Comparison of ENCODE assay signal across 16 cellular contexts in the genomic region with DNA sequence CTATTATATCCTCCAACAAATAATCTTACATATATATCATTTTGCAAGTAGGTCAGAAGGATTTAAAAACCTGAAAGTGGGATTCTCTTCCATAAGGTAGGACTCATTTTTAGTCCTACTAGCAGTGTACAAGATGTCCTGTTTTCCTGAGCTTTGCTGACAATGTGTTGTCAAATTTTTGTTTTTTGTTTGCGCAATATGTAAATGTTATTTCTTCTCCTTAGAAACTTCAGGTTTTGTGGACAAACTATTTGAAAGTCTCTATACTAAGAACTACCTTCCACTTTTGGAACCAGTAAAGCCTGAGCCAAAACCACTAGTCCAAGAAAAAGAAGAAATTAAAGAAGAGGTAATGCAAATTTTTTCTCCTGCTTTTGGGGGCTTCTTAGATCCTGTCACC. TPM values are rescaled to one million over a fixed set of nuclear protein-coding genes. Genes with fewer than 3 reads are reported as not detected.
DNase-seq lines count a peak whose midpoint lies in the region; ATAC-seq, FAIRE-seq and TF ChIP-seq lines count a peak whose summit lies in the region.
"Had no signal": no experiment of that assay in that cellular context is flagged by ENCODE, and none has a peak within 500 bp of the region (broad histone marks: within the 10 kb centered on the region; RNA-seq: fewer than 3 reads in every experiment).

No MANE protein-coding gene starts in this region.

- TF ChIP-seq POLR2A in H54 (IDR thresholded peaks at IDR 0.05; ENCODE audit: low read depth, low read length) = no peak

- peaks cover 8% of the 10 kb centered on the region for H3K4me1 Mint-ChIP-seq in activated T-cell treated with anti-CD3 and anti-CD28 coated beads, Interleukin-2, amount 50 U/mL, for 24 hours (ENCODE audit: low read depth)
- peaks cover 6% of the 10 kb centered on the region for H3K4me1 Mint-ChIP-seq in activated T-cell treated with anti-CD3 and anti-CD28 coated beads, Interleukin-2, amount 50 U/mL, for 4 hours (ENCODE audit: low read depth)
- peaks cover 2% of the 10 kb centered on the region for H3K4me1 Mint-ChIP-seq in memory B cell

- no peaks in the 10 kb centered on the region for H3K27me3 Mint-ChIP-seq in activated T-cell treated with anti-CD3 and anti-CD28 coated beads, Interleukin-2, amount 50 U/mL, for 24 hours
- no peaks in the 10 kb centered on the region for H3K27me3 Mint-ChIP-seq in activated T-cell treated with anti-CD3 and anti-CD28 coated beads, Interleukin-2, amount 50 U/mL, for 4 hours (ENCODE audit: low read depth)
- H3K27me3 Mint-ChIP-seq in memory B cell = no peaks in the 10 kb centered on the region

- no peak for ATAC-seq in activated T-cell treated with anti-CD3 and anti-CD28 coated beads, Interleukin-2, amount 50 U/mL, for 4 hours
- ATAC-seq in memory B cell (ENCODE audit: low read depth) = no peak
- ATAC-seq: CD8-positive, alpha-beta T cell had no signal

- no peaks in the 10 kb centered on the region for H3K9me3 Mint-ChIP-seq in activated T-cell treated with anti-CD3 and anti-CD28 coated beads, Interleukin-2, amount 50 U/mL, for 24 hours
- no peaks in the 10 kb centered on the region for H3K9me3 Mint-ChIP-seq in activated T-cell treated with anti-CD3 and anti-CD28 coated beads, Interleukin-2, amount 50 U/mL, for 4 hours
- no peaks in the 10 kb centered on the region for H3K9me3 Mint-ChIP-seq in memory B cell
- H3K9me3 Mint-ChIP-seq: CD14-positive monocyte; CD8-positive, alpha-beta T cell had no signal

- H3K4me1 ChIP-seq in adipocyte (ENCODE audit: control insufficient read depth, insufficient read depth, low read length) = peaks cover 8% of the 10 kb centered on the region

- H3K27ac Mint-ChIP-seq in activated T-cell treated with anti-CD3 and anti-CD28 coated beads, Interleukin-2, amount 50 U/mL, for 24 hours = peak overlapping the region; percentile 26
- peak overlapping the region; percentile 24 for H3K27ac Mint-ChIP-seq in memory B cell
- H3K27ac Mint-ChIP-seq: CD8-positive, alpha-beta T cell had no signal

- no peak overlapping the region for H3K4me3 Mint-ChIP-seq in activated T-cell treated with anti-CD3 and anti-CD28 coated beads, Interleukin-2, amount 50 U/mL, for 24 hours
- no peak overlapping the region for H3K4me3 Mint-ChIP-seq in activated T-cell treated with anti-CD3 and anti-CD28 coated beads, Interleukin-2, amount 50 U/mL, for 4 hours
- no peak overlapping the region for H3K4me3 Mint-ChIP-seq in memory B cell
- H3K4me3 Mint-ChIP-seq: CD14-positive monocyte; CD8-positive, alpha-beta T cell had no signal

- no peak overlapping the region for H3K4me3 ChIP-seq in adipocyte (ENCODE audit: low read length)
- H3K4me3 ChIP-seq: GM23248 had no signal

- peaks cover 33% of the 10 kb centered on the region for H3K36me3 ChIP-seq in adipocyte (ENCODE audit: control insufficient read depth, insufficient read depth, low read length, severe bottlenecking)

- no peaks in the 10 kb centered on the region for H3K27me3 ChIP-seq in adipocyte (replicated peaks; ENCODE audit: control insufficient read depth, insufficient read depth, low read length)

- DNase-seq in activated T-cell treated with anti-CD3 and anti-CD28 coated beads, Interleukin-2, amount 50 U/mL, for 24 hours = no peak
- DNase-seq in activated T-cell treated with anti-CD3 and anti-CD28 coated beads, Interleukin-2, amount 50 U/mL, for 4 hours = no peak
- DNase-seq in H54 (ENCODE audit: insufficient read length, low spot score) (no peak), adipocyte (ENCODE audit: low read depth) (peak; percentile 20), memory B cell (ENCODE audit: low spot score in 2 of 2) (no peak), NOMO-1 treated with dmso at 0.1 percent for 144 hours (lab: John Stamatoyannopoulos, UW; ENCODE audit: unreplicated experiment) (no peak), NCI-H1694 treated with DMSO at 0.1 percent for 48 hours (lab: John Stamatoyannopoulos, UW) (no peak), NCI-H2081 treated with DMSO at 0.1 percent for 48 hours (lab: John Stamatoyannopoulos, UW) (no peak)
- DNase-seq: CD8-positive, alpha-beta T cell; COR-L47; DND-41; GF-D8; GM23248; H7 had no signal

- peaks cover 81% of the 10 kb centered on the region for H3K36me3 Mint-ChIP-seq in activated T-cell treated with anti-CD3 and anti-CD28 coated beads, Interleukin-2, amount 50 U/mL, for 24 hours (ENCODE audit: low read depth)
- peaks cover 23% of the 10 kb centered on the region for H3K36me3 Mint-ChIP-seq in activated T-cell treated with anti-CD3 and anti-CD28 coated beads, Interleukin-2, amount 50 U/mL, for 4 hours (ENCODE audit: insufficient read depth)
- peaks cover 15% of the 10 kb centered on the region for H3K36me3 Mint-ChIP-seq in memory B cell

- FAIRE-seq in H54 (lab: Jason Lieb, UNC) = peak; percentile 87
- FAIRE-seq: D721Med had no signal

- no peak overlapping the region for H3K9ac ChIP-seq in adipocyte (ENCODE audit: low read length)
- H3K9ac ChIP-seq: GM23248 had no signal

- H3K9me3 ChIP-seq in adipocyte (ENCODE audit: control insufficient read depth, low read length) = no peaks in the 10 kb centered on the region

RNA-seq across cellular contexts. Expression of a gene that starts 19.8 kb away (rescaled TPM):
- total RNA-seq in activated T-cell treated with anti-CD3 and anti-CD28 coated beads, Interleukin-2, amount 50 U/mL, for 4 hours = 10 to 100 TPM; 26.3 to 29.1 (median 28.8) TPM

RNA-seq across cellular contexts. Expression of a gene that starts 40.7 kb away (rescaled TPM):
- 100 to 1,000 TPM; 163 to 178 (median 170) TPM for total RNA-seq in activated T-cell treated with anti-CD3 and anti-CD28 coated beads, Interleukin-2, amount 50 U/mL, for 4 hours
